1 cellular context compared by ENCODE assay signal in genomic region chr17:60514053-60514452, GRCh38.
TF ChIP-seq lines count a peak whose summit lies in the region.

No MANE protein-coding gene starts in this region.

TF ChIP-seq in GM12878, 131 proteins besides CTCF, POLR2A, EP300 and RAD21 (continued from another document):
- no peak for TF ChIP-seq E4F1 (IDR thresholded peaks at IDR 0.05; ENCODE audit: borderline replicate concordance, partially characterized antibody)
- no peak for TF ChIP-seq TBL1XR1 (IDR thresholded peaks at IDR 0.05; ENCODE audit: low read depth, low read length)
- TF ChIP-seq ZBTB11 (CRISPR knock-in tag; IDR thresholded peaks at IDR 0.05): no peak
- 0 out of 2 replicates have a peak, but pooled peaks have one; percentile 39 for TF ChIP-seq NFXL1 (IDR thresholded peaks at IDR 0.05; ENCODE audit: borderline replicate concordance)
- no peak for TF ChIP-seq ESRRA (IDR thresholded peaks at IDR 0.05; ENCODE audit: low read length)
- TF ChIP-seq REST (IDR thresholded peaks at IDR 0.05; ENCODE audit: low read depth, low read length): no peak
- no peak for TF ChIP-seq HCFC1 (IDR thresholded peaks at IDR 0.05; ENCODE audit: low read length)
